8 cellular contexts compared by ENCODE assay signal in genomic region chr14:23094666-23095195, GRCh38. TPM values are rescaled to one million over a fixed set of nuclear protein-coding genes. Genes with fewer than 3 reads are reported as not detected.
DNase-seq lines count a peak whose midpoint lies in the region; ATAC-seq, FAIRE-seq and TF ChIP-seq lines count a peak whose summit lies in the region.

A gene with protein sequence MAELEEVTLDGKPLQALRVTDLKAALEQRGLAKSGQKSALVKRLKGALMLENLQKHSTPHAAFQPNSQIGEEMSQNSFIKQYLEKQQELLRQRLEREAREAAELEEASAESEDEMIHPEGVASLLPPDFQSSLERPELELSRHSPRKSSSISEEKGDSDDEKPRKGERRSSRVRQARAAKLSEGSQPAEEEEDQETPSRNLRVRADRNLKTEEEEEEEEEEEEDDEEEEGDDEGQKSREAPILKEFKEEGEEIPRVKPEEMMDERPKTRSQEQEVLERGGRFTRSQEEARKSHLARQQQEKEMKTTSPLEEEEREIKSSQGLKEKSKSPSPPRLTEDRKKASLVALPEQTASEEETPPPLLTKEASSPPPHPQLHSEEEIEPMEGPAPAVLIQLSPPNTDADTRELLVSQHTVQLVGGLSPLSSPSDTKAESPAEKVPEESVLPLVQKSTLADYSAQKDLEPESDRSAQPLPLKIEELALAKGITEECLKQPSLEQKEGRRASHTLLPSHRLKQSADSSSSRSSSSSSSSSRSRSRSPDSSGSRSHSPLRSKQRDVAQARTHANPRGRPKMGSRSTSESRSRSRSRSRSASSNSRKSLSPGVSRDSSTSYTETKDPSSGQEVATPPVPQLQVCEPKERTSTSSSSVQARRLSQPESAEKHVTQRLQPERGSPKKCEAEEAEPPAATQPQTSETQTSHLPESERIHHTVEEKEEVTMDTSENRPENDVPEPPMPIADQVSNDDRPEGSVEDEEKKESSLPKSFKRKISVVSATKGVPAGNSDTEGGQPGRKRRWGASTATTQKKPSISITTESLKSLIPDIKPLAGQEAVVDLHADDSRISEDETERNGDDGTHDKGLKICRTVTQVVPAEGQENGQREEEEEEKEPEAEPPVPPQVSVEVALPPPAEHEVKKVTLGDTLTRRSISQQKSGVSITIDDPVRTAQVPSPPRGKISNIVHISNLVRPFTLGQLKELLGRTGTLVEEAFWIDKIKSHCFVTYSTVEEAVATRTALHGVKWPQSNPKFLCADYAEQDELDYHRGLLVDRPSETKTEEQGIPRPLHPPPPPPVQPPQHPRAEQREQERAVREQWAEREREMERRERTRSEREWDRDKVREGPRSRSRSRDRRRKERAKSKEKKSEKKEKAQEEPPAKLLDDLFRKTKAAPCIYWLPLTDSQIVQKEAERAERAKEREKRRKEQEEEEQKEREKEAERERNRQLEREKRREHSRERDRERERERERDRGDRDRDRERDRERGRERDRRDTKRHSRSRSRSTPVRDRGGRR (minus strand): TSS chr14:23095136. CDS start chr14:23095112, 24 bp downstream.

- TF ChIP-seq RAD21 in GM12878 (IDR thresholded peaks at IDR 0.05; ENCODE audit: insufficient read depth, low read depth, low read length): no peak

- peaks cover 56% of the 10 kb centered on the region for H3K79me2 ChIP-seq in OCI-LY7 (ENCODE audit: insufficient read depth, low read depth, low read length)
- H3K79me2 ChIP-seq in GM12878 (ENCODE audit: control insufficient read depth, insufficient read depth, low read length): peaks cover 58% of the 10 kb centered on the region

- TF ChIP-seq POLR2A in GM12878 (IDR thresholded peaks at IDR 0.05; ENCODE audit: low read depth, low read length): peak; percentile 94

- CTCF ChIA-PET in OCI-LY7 (lab: Charles Lee; ENCODE audit: unreplicated experiment): interaction anchor here (0.8 to 2.3 kb wide), 9 partner anchors 16 to 226 kb away, joined by 3 to 12 read pairs (median 3); partner anchors contain the start of gene PABPN1
- CTCF ChIA-PET in GM12878 (lab: Yijun Ruan, JAX): interaction anchor here (0.6 to 3.7 kb wide), 28 partner anchors 9 to 1020 kb away, joined by 3 to 65 read pairs (median 4); partner anchors contain the start of genes CDH24, CEBPE, PABPN1 and PRMT5

- no TSS peak for BruUV-seq in OCI-LY7 (replicated peaks; lab: Mats Ljungman, UMichigan)
- TSS peak; percentile 79 for BruUV-seq in GM12878 (replicated peaks; lab: Mats Ljungman, UMichigan)

- H3K4me3 ChIP-seq in GM12875 (ENCODE audit: low read depth, low read length) (peak within 1 kb of the TSS; percentile 69), OCI-LY7 (ENCODE audit: low read depth, low read length, poor library complexity, severe bottlenecking) (peak within 1 kb of the TSS; percentile 92), GM12878 (peak within 1 kb of the TSS; percentile 92), iPS-18c (ENCODE audit: insufficient read depth, low read depth, low read length) (peak within 1 kb of the TSS; percentile 100)

- peak within 1 kb of the TSS; percentile 94 for H3K4me2 ChIP-seq in OCI-LY7 (ENCODE audit: low read length)
- H3K4me2 ChIP-seq in GM12878 (ENCODE audit: control insufficient read depth, insufficient read depth): peak within 1 kb of the TSS; percentile 88

- no peaks in the 10 kb centered on the region for H3K27me3 ChIP-seq in GM12878 (replicated peaks in 1 of 2; ENCODE audit: control insufficient read depth in 2 of 2, insufficient read depth in 2 of 2, low read length in 1 of 2)

- H3K27ac ChIP-seq in OCI-LY7 (ENCODE audit: low read depth, low read length, poor library complexity, severe bottlenecking) (peak within 1 kb of the TSS; percentile 81), GM12878 (ENCODE audit: control insufficient read depth, insufficient read depth) (peak within 1 kb of the TSS; percentile 99)

- H3K4me1 ChIP-seq in OCI-LY7 (ENCODE audit: insufficient read depth, low read length, poor library complexity, severe bottlenecking) (peaks cover 23% of the 10 kb centered on the region), GM12878 (ENCODE audit: control insufficient read depth, insufficient read depth, low read length) (peaks cover 3% of the 10 kb centered on the region; the same call in 1 of the 2 replicates)

- intact Hi-C loops in OCI-LY7 (cut with micrococcal nuclease; ENCODE audit: unreplicated experiment) (loop anchor here (2.0 kb wide), 1 partner anchor 24 kb away; no protein-coding TSS in a partner anchor), GM12878 (cut with micrococcal nuclease; ENCODE audit: unreplicated experiment) (no loop called here)

- SMC1A ChIA-PET in GM12878 (lab: Charles Lee; ENCODE audit: uncharacterized antibody, unreplicated experiment): interaction anchor here (0.5 to 3.0 kb wide), 21 partner anchors 9 to 1638 kb away, joined by 3 to 15 read pairs (median 4); partner anchors contain the start of genes CIROP, PPP1R3E, PRMT5 and SLC7A8

- H3K9ac ChIP-seq in GM12878 (ENCODE audit: control insufficient read depth, insufficient read depth, low read length): peak within 1 kb of the TSS; percentile 91

- RAD21 ChIA-PET in GM12878 (lab: Charles Lee; ENCODE audit: unreplicated experiment): interaction anchor here (0.7 to 2.5 kb wide), 13 partner anchors 12 to 618 kb away, joined by 3 to 23 read pairs (median 6); partner anchors contain the start of genes HOMEZ, PABPN1, PPP1R3E and RBM23

- H4K20me1 ChIP-seq in OCI-LY7 (ENCODE audit: insufficient read depth, low read length): peaks cover 21% of the 10 kb centered on the region
- H4K20me1 ChIP-seq in GM12878 (ENCODE audit: control insufficient read depth, insufficient read depth): 0 out of 2 replicates have a peak, but pooled peaks cover 7% of the 10 kb centered on the region

- no peak for TF ChIP-seq EP300 in GM12878 (IDR thresholded peaks at IDR 0.05; ENCODE audit: borderline replicate concordance in 1 of 2, control insufficient read depth in 1 of 2, low read depth in 2 of 2, low read length in 2 of 2)

- under 1% methylated on average over 55 of the region's 55 CpGs for WGBS in GM12878 (ENCODE audit: insufficient coverage, insufficient replicate concordance, low lambda C conversion rate, missing lambda C conversion rate)

- in situ Hi-C loops in GM12878 (cut with MboI): no loop called here

- peaks cover 65% of the 10 kb centered on the region for H3K36me3 ChIP-seq in OCI-LY7 (ENCODE audit: insufficient read depth, low read length)
- H3K36me3 ChIP-seq in GM12878 (ENCODE audit: control insufficient read depth in 2 of 2, insufficient read depth in 2 of 2, low read length in 1 of 2): peaks cover 2 to 30% of the 10 kb centered on the region in 2 experiments

- POLR2A ChIA-PET in OCI-LY7 (lab: Charles Lee) (interaction anchor here (0.5 to 1.7 kb wide), 22 partner anchors 11 to 1164 kb away, joined by 3 to 13 read pairs (median 5); partner anchors contain the start of genes HAUS4, PABPN1 and PPP1R3E), GM12878 (lab: Charles Lee) (interaction anchor here (0.8 to 2.3 kb wide), 19 partner anchors 9 to 685 kb away, joined by 3 to 19 read pairs (median 5); partner anchors contain the start of genes CDH24, DAD1, HAUS4 and PABPN1)

- TF ChIP-seq CTCF in GM12875 (IDR thresholded peaks at IDR 0.05; ENCODE audit: borderline replicate concordance, insufficient read depth, low read depth, low read length) (no peak), OCI-LY7 (conservative IDR thresholded peaks at IDR 0.05; ENCODE audit: low read length) (peak; percentile 2; the same call in 1 of the 2 replicates), GM12878 (IDR thresholded peaks at IDR 0.05 in 2 of 3, conservative IDR thresholded peaks at IDR 0.05 in 1 of 3; ENCODE audit: control insufficient read depth in 2 of 3, extremely low read depth in 1 of 3, insufficient read depth in 1 of 3, low read depth in 3 of 3, low read length in 3 of 3) (no peak; a peak in 1 of 6 replicates)

- no peak for FAIRE-seq in GM12878 (lab: Jason Lieb, UNC)

- H2AFZ ChIP-seq in OCI-LY7 (ENCODE audit: low read length) (peak within 1 kb of the TSS; percentile 59; the same call in 1 of the 2 replicates), GM12878 (ENCODE audit: control insufficient read depth, low read depth, low read length) (peak within 1 kb of the TSS; percentile 99)

- H3K9me3 ChIP-seq in OCI-LY7 (ENCODE audit: low read length) (no peaks in the 10 kb centered on the region), GM12878 (replicated peaks; ENCODE audit: control insufficient read depth, insufficient read depth, low read length) (no peaks in the 10 kb centered on the region), iPS-18c (ENCODE audit: control insufficient read depth, insufficient read depth, low read length) (no peaks in the 10 kb centered on the region)

- no peaks in the 10 kb centered on the region for H3K9me2 ChIP-seq in OCI-LY7 (ENCODE audit: insufficient read depth, low read length)

- DNase-seq in OCI-LY7 (ENCODE audit: low spot score) (peak; percentile 94), GM12878 (ENCODE audit: low read depth, low spot score) (peak; percentile 65), UCSD-AML1 (lab: John Stamatoyannopoulos, UW; ENCODE audit: unreplicated experiment) (no peak)
- DNase-seq in stimulated activated CD4-positive, alpha-beta T cell treated with anti-CD3 and anti-CD28 coated beads, Interleukin-12 subunit alpha, Interleukin-12 subunit beta, amount 100 ng/mL, for 4 hours: peak; percentile 99
- no peak for DNase-seq in effector CD4-positive, alpha-beta T cell

- ATAC-seq in HG02571 (IDR thresholded peaks at IDR 0.05; ENCODE audit: unreplicated experiment): peak; percentile 35
- peak; percentile 75 for ATAC-seq in GM12878

RNA-seq across cellular contexts. Expression of the gene that starts here (rescaled TPM):
- total RNA-seq in OCI-LY7 (2014; rRNA removed; shearing (Covaris generic)): 107 and 130 TPM in 2 replicates
- total RNA-seq in OCI-LY7 (2022) (203 and 206 TPM in 2 replicates), GM12878 (2014; rRNA removed) (96.2 and 100 TPM in 2 replicates), GM12878 (2014; rRNA removed; fragmentation: Illumina TruSeq; extraction: Trizol) (86.1 and 86.4 TPM in 2 replicates), GM12878 (2021) (124 and 130 TPM in 2 replicates)
- total RNA-seq in GM12878 (2013; cell fraction: nucleolus; rRNA removed): 261 and 267 TPM in 2 replicates
- polyA plus RNA-seq in GM12878 (2011; ENCODE audit: low read depth): 61.6 TPM
- polyA plus RNA-seq in GM12878 (2011; rRNA removed) (87.5 and 112 TPM in 2 replicates), GM12878 (2014; fragmentation: Illumina TruSeq; extraction: Trizol) (148 and 150 TPM in 2 replicates), GM12878 (2014; fragmentation: Nextera tagmentation; extraction: Ambion mirVana) (1 to 10 TPM; 4.3 to 9.9 TPM), GM12878 (2014; rRNA removed) (117 and 126 TPM in 2 replicates), GM12878 (2016; fragmentation: Nextera tagmentation; extraction: Ambion mirVana) (10 to 100 TPM; 42.3 to 44.1 TPM)
- polyA plus RNA-seq in GM12878 (2011; cell fraction: cytosol; rRNA removed): 55.6 and 62.4 TPM in 2 replicates
- 705 and 814 TPM in 2 replicates for polyA plus RNA-seq in GM12878 (2011; cell fraction: nucleus; rRNA removed)
- polyA plus RNA-seq in GM12878 (2012): 80.4 and 97.4 TPM in 2 replicates
- polyA minus RNA-seq in GM12878 (2011; rRNA and poly(A)+ RNA removed): 92.8 and 105 TPM in 2 replicates
- polyA minus RNA-seq in GM12878 (2011; cell fraction: cytosol; rRNA and poly(A)+ RNA removed): 29.7 and 32.2 TPM in 2 replicates
- 166 and 248 TPM in 2 replicates for polyA minus RNA-seq in GM12878 (2011; cell fraction: nucleus; rRNA and poly(A)+ RNA removed)

Comparison
In these comparisons a context has a peak if more than half of its experiments do, and no peak if none do; other contexts are left out.
1. DNase-seq: peak in OCI-LY7 (single experiment), GM12878 (single experiment) and stimulated activated CD4-positive, alpha-beta T cell treated with anti-CD3 and anti-CD28 coated beads, Interleukin-12 subunit alpha, Interleukin-12 subunit beta, amount 100 ng/mL, for 4 hours (single experiment); none in effector CD4-positive, alpha-beta T cell (single experiment) and UCSD-AML1 (single experiment).
2. Peak in every context shown above with its lines, with median percentiles within 50 percentile points of each other: H3K4me3 ChIP-seq.